In genomic region chrX:154373340-154374306, GRCh38 we compare ENCODE assay signal across 1 cellular context.
A peak's percentile ranks its signal among the peaks of the same experiment; 100 is the strongest.
TF ChIP-seq lines count a peak whose summit lies in the region.

No MANE protein-coding gene starts in this region.

TF ChIP-seq in HEK293, 187 proteins besides CTCF, POLR2A, EP300 and RAD21 (continued from another document):
- TF ChIP-seq GLIS2 (tag by site-specific recombination; IDR thresholded peaks at IDR 0.05) (peak; percentile 53), ZNF341 (tag by site-specific recombination; IDR thresholded peaks at IDR 0.05; ENCODE audit: low read depth) (no peak), ZIC2 (tag by site-specific recombination; IDR thresholded peaks at IDR 0.05) (no peak; the same call in 1 of the 2 replicates), ZNF174 (tag by site-specific recombination; IDR thresholded peaks at IDR 0.05) (no peak), ZNF146 (tag by site-specific recombination; IDR thresholded peaks at IDR 0.05) (no peak), ZNF175 (tag by site-specific recombination; IDR thresholded peaks at IDR 0.05) (no peak)
